18 cellular contexts compared by ENCODE assay signal in genomic region chr1:109152196-109152595, GRCh38. TPM values are rescaled to one million over a fixed set of nuclear protein-coding genes. Genes with fewer than 3 reads are reported as not detected.
A peak's percentile ranks its signal among the peaks of the same experiment; 100 is the strongest.
DNase-seq lines count a peak whose midpoint lies in the region; ATAC-seq, FAIRE-seq and TF ChIP-seq lines count a peak whose summit lies in the region.
"Had no signal": no experiment of that assay in that cellular context is flagged by ENCODE, and none has a peak within 500 bp of the region (broad histone marks: within the 10 kb centered on the region; RNA-seq: fewer than 3 reads in every experiment).

No MANE protein-coding gene starts in this region.

- no peak for TF ChIP-seq EP300 in upper lobe of left lung (IDR thresholded peaks at IDR 0.05)

- no peak for FAIRE-seq in pancreas (lab: Jason Lieb, UNC)

- no peaks in the 10 kb centered on the region for H3K9me2 ChIP-seq in OCI-LY1 (ENCODE audit: low read depth, low read length)
- no peaks in the 10 kb centered on the region for H3K9me2 ChIP-seq in hepatocyte (replicated peaks; ENCODE audit: insufficient read depth)

- H3K79me2 ChIP-seq in OCI-LY1 (ENCODE audit: insufficient read depth, low read length), result no peaks in the 10 kb centered on the region
- H3K79me2 ChIP-seq in hepatocyte, result no peaks in the 10 kb centered on the region

- no peaks in the 10 kb centered on the region for H3K4me1 Mint-ChIP-seq in activated naive CD4-positive, alpha-beta T cell treated with anti-CD3 and anti-CD28 coated beads for 36 hours (ENCODE audit: low read depth)
- H3K4me1 Mint-ChIP-seq: CD14-positive monocyte had no signal

- CTCF ChIA-PET in activated naive CD4-positive, alpha-beta T cell treated with anti-CD3 and anti-CD28 coated beads for 36 hours (lab: Charles Lee), result no interaction called here

- H3K36me3 ChIP-seq in OCI-LY1 (ENCODE audit: insufficient read depth, low read length) (no peaks in the 10 kb centered on the region), hepatocyte (replicated peaks; ENCODE audit: insufficient read depth, low read depth) (no peaks in the 10 kb centered on the region), pancreas (no peaks in the 10 kb centered on the region), upper lobe of left lung (no peaks in the 10 kb centered on the region), ascending aorta (no peaks in the 10 kb centered on the region)

- no peak overlapping the region for H3K4me3 Mint-ChIP-seq in activated naive CD4-positive, alpha-beta T cell treated with anti-CD3 and anti-CD28 coated beads for 36 hours
- H3K4me3 Mint-ChIP-seq: CD14-positive monocyte, H9 had no signal

- no peaks in the 10 kb centered on the region for H3K27me3 ChIP-seq in OCI-LY1 (ENCODE audit: insufficient read depth, low read length)
- H3K27me3 ChIP-seq in hepatocyte, result no peaks in the 10 kb centered on the region
- no peaks in the 10 kb centered on the region for H3K27me3 ChIP-seq in pancreas
- H3K27me3 ChIP-seq in upper lobe of left lung, result no peaks in the 10 kb centered on the region
- H3K27me3 ChIP-seq in ascending aorta, result no peaks in the 10 kb centered on the region

- H3K4me2 ChIP-seq in OCI-LY1 (ENCODE audit: low read length), result no peak overlapping the region
- H3K4me2 ChIP-seq in hepatocyte, result no peak overlapping the region

- H2AFZ ChIP-seq in OCI-LY1 (ENCODE audit: low read length) (no peak overlapping the region), hepatocyte (no peak overlapping the region)

- TF ChIP-seq CTCF in C4-2B (conservative IDR thresholded peaks at IDR 0.05), result no peak
- no peak for TF ChIP-seq CTCF in OCI-LY1 (IDR thresholded peaks at IDR 0.05; ENCODE audit: low read length)
- TF ChIP-seq CTCF in hepatocyte (IDR thresholded peaks at IDR 0.05; ENCODE audit: poor library complexity), result no peak
- TF ChIP-seq CTCF in pancreas (IDR thresholded peaks at IDR 0.05), result no peak
- TF ChIP-seq CTCF in upper lobe of left lung (IDR thresholded peaks at IDR 0.05), result no peak
- TF ChIP-seq CTCF in ascending aorta (IDR thresholded peaks at IDR 0.05), result no peak

- H3K27me3 Mint-ChIP-seq in activated naive CD4-positive, alpha-beta T cell treated with anti-CD3 and anti-CD28 coated beads for 36 hours (ENCODE audit: low read depth), result no peaks in the 10 kb centered on the region

- no peak overlapping the region for H3K4me3 ChIP-seq in OCI-LY1 (ENCODE audit: low read depth, low read length, poor library complexity, severe bottlenecking)
- no peak overlapping the region for H3K4me3 ChIP-seq in hepatocyte
- no peak overlapping the region for H3K4me3 ChIP-seq in pancreas
- no peak overlapping the region for H3K4me3 ChIP-seq in upper lobe of left lung
- H3K4me3 ChIP-seq in ascending aorta, result no peak overlapping the region
- H3K4me3 ChIP-seq: SK-N-MC had no signal

- H3K9me3 ChIP-seq in OCI-LY1 (ENCODE audit: low read length) (no peaks in the 10 kb centered on the region), hepatocyte (ENCODE audit: low read depth) (no peaks in the 10 kb centered on the region), pancreas (no peaks in the 10 kb centered on the region), upper lobe of left lung (no peaks in the 10 kb centered on the region), ascending aorta (no peaks in the 10 kb centered on the region)
- H3K9me3 ChIP-seq: Caco-2 had no signal

- ATAC-seq in pancreas (peak; percentile 60 to 71 (median 62)), upper lobe of left lung (ENCODE audit: low FRiP score in 2 of 2) (no peak)

- DNase-seq in hepatocyte (ENCODE audit: low spot score) (no peak), pancreas (peak in 3 of 6 donors; percentile 37 to 65 (median 60)), upper lobe of left lung (no peak), middle frontal gyrus (ENCODE audit: extremely low spot score, low spot score) (no peak), ascending aorta (ENCODE audit: low spot score in 2 of 2) (no peak)
- no peak for DNase-seq in activated naive CD4-positive, alpha-beta T cell treated with anti-CD3 and anti-CD28 coated beads for 36 hours
- DNase-seq: DMS79, H9, KBM-7, NCI-H1436 treated with DMSO at 0.1 percent for 48 hours, NCI-H2029 treated with DMSO at 0.1 percent for 48 hours, NCI-H774 had no signal

- no peaks in the 10 kb centered on the region for H4K20me1 ChIP-seq in OCI-LY1 (ENCODE audit: insufficient read depth, low read length)
- H4K20me1 ChIP-seq in hepatocyte (ENCODE audit: insufficient read depth, poor library complexity, severe bottlenecking), result no peaks in the 10 kb centered on the region

- intact Hi-C loops in pancreas (cut with DNase I) (no loop called here), ascending aorta (cut with DNase I) (no loop called here)
- intact Hi-C loops in activated naive CD4-positive, alpha-beta T cell treated with anti-CD3 and anti-CD28 coated beads for 36 hours (cut with micrococcal nuclease), result no loop called here

- TF ChIP-seq POLR2A in upper lobe of left lung (IDR thresholded peaks at IDR 0.05), result no peak

- no peaks in the 10 kb centered on the region for H3K9me3 Mint-ChIP-seq in activated naive CD4-positive, alpha-beta T cell treated with anti-CD3 and anti-CD28 coated beads for 36 hours
- H3K9me3 Mint-ChIP-seq: CD14-positive monocyte, H9 had no signal

- peaks cover 7% of the 10 kb centered on the region for H3F3A ChIP-seq in OCI-LY1 (ENCODE audit: insufficient read depth, low read length)

- H3K4me1 ChIP-seq in OCI-LY1 (ENCODE audit: insufficient read depth, low read length, severe bottlenecking), result peaks cover 84% of the 10 kb centered on the region
- peaks cover 7% of the 10 kb centered on the region for H3K4me1 ChIP-seq in hepatocyte (ENCODE audit: insufficient read depth)
- H3K4me1 ChIP-seq in pancreas, result peaks cover 59 to 75% (median 74%) of the 10 kb centered on the region in 3 donors
- peaks cover 0 to 11% (median 5%) of the 10 kb centered on the region in 4 donors for H3K4me1 ChIP-seq in upper lobe of left lung
- H3K4me1 ChIP-seq in ascending aorta, result no peaks in the 10 kb centered on the region

- no peak overlapping the region for H3K9ac ChIP-seq in OCI-LY1 (ENCODE audit: low read length)

- H3K36me3 Mint-ChIP-seq in activated naive CD4-positive, alpha-beta T cell treated with anti-CD3 and anti-CD28 coated beads for 36 hours (ENCODE audit: low read depth), result no peaks in the 10 kb centered on the region
- H3K36me3 Mint-ChIP-seq: CD14-positive monocyte had no signal

- no peak overlapping the region for H3K27ac Mint-ChIP-seq in activated naive CD4-positive, alpha-beta T cell treated with anti-CD3 and anti-CD28 coated beads for 36 hours
- H3K27ac Mint-ChIP-seq: CD14-positive monocyte, H9 had no signal

- peak overlapping the region; percentile 77 for H3K27ac ChIP-seq in C4-2B
- H3K27ac ChIP-seq in OCI-LY1 (ENCODE audit: low read depth, low read length, poor library complexity, severe bottlenecking), result peak overlapping the region; percentile 93
- peak overlapping the region; percentile 27 for H3K27ac ChIP-seq in hepatocyte
- H3K27ac ChIP-seq in pancreas, result peak overlapping the region; percentile 23 to 91 (median 83)
- no peak overlapping the region for H3K27ac ChIP-seq in upper lobe of left lung
- no peak overlapping the region for H3K27ac ChIP-seq in ascending aorta
- H3K27ac ChIP-seq: HL-60, SK-N-MC had no signal

RNA-seq across cellular contexts. Expression of gene ELAPOR1, which starts 38.3 kb away (rescaled TPM):
- total RNA-seq in hepatocyte, result 2.5 and 3.0 TPM in 2 replicates
- polyA plus RNA-seq in hepatocyte, result 1.6 and 1.8 TPM in 2 replicates
- total RNA-seq in pancreas, result 100 to 1,000 TPM; 106 to 186 (median 155) TPM
- 10 to 100 TPM; 46.9 to 82.8 TPM for polyA plus RNA-seq in pancreas
- total RNA-seq in upper lobe of left lung, result 10 to 100 TPM; 14.7 to 49.3 (median 24.4) TPM
- total RNA-seq in activated naive CD4-positive, alpha-beta T cell treated with anti-CD3 and anti-CD28 coated beads for 36 hours, result 1 to 10 TPM; 4.4 to 5.4 TPM
- total RNA-seq in ascending aorta, result not detected
- polyA plus RNA-seq: CD14-positive monocyte had no signal

Comparison
In these comparisons a context has a peak if more than half of its experiments do, and no peak if none do; other contexts are left out.
1. H3K27ac ChIP-seq: peak in C4-2B (single experiment), OCI-LY1 (single experiment), hepatocyte (single experiment) and pancreas (4 of 4); none in upper lobe of left lung (0 of 4) and ascending aorta (0 of 2).
2. ATAC-seq: peak in pancreas (4 of 4); none in upper lobe of left lung (0 of 2).